22 cellular contexts compared by ENCODE assay signal in the genomic region with DNA sequence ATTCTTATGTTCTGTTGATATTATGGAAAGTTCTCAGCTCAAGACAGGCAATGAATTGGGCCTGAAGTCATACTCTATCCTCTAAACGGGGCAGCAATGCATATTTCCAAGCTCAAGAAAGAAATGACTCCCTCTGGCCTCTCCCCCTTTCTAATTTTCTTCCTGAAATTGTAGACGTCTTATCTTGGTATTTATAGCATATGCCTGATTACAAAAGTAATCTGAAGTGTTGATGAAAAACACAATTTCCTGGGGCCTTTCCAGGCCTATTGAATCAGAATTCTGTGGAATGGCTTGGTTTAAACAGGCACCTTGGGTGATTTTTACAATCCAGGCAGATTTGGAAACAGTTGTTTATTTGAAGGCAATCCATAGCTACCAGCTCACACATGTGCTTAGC.
"Had no signal": no experiment of that assay in that cellular context is flagged by ENCODE, and none has a peak within 500 bp of the region (broad histone marks: within the 10 kb centered on the region; RNA-seq: fewer than 3 reads in every experiment).

No MANE protein-coding gene starts in this region.

- H3K4me1 ChIP-seq: lower lobe of right lung had no signal

- H3K27me3 ChIP-seq: cardiac muscle cell, dorsolateral prefrontal cortex, gastrocnemius medialis, suprapubic skin, vagina had no signal

- ATAC-seq: activated naive CD8-positive, alpha-beta T cell treated with anti-CD3 and anti-CD28 coated beads, Interleukin-2, amount 50 U/mL, for 24 hours; gastrocnemius medialis; lower lobe of right lung; stimulated activated naive CD8-positive, alpha-beta T cell treated with anti-CD3 and anti-CD28 coated beads, Interleukin-15, Interleukin-2, amounts not matched to agents 100 U/mL and 50 U/mL, for 24 hours had no signal

- H3K36me3 ChIP-seq: cardiac muscle cell, gastrocnemius medialis, lower lobe of right lung, suprapubic skin, vagina had no signal

- FAIRE-seq: colon had no signal

- H3K4me3 ChIP-seq: cardiac muscle cell, dorsolateral prefrontal cortex, gastrocnemius medialis, lower lobe of right lung, suprapubic skin, vagina had no signal

- H3K27ac ChIP-seq: dorsolateral prefrontal cortex, lower lobe of right lung, suprapubic skin, vagina had no signal

- DNase-seq: activated CD4-positive, alpha-beta memory T cell treated with anti-CD3 and anti-CD28 coated beads, Interleukin-2, amount 10 ng/mL, durations not matched to agents 7 days and 5 days; activated CD4-positive, alpha-beta T cell treated with anti-CD3 and anti-CD28 coated beads for 48 hours; activated CD4-positive, CD25-positive, alpha-beta regulatory T cell; activated naive CD4-positive, alpha-beta T cell treated with anti-CD3 and anti-CD28 coated beads, Interleukin-2, amount 10 ng/mL, durations not matched to agents 7 days and 5 days; activated naive CD8-positive, alpha-beta T cell treated with anti-CD3 and anti-CD28 coated beads, Interleukin-2, amount 50 U/mL, for 24 hours; activated T-cell treated with anti-CD3 and anti-CD28 coated beads, Interleukin-2, amount 50 U/mL, for 1 hour; dorsolateral prefrontal cortex; gastrocnemius medialis; head of caudate nucleus; lower lobe of right lung; midbrain; posterior cingulate gyrus; retina; stimulated activated CD4-positive, alpha-beta T cell treated with anti-CD3 and anti-CD28 coated beads, Interleukin-12 subunit alpha, Interleukin-12 subunit beta, amount 100 ng/mL, for 4 hours; stimulated activated CD4-positive, alpha-beta T cell treated with anti-CD3 and anti-CD28 coated beads, Interleukin-1b, Interleukin-23, amount 100 ng/mL, for 48 hours; stimulated activated naive CD8-positive, alpha-beta T cell treated with anti-CD3 and anti-CD28 coated beads, Interleukin-15, Interleukin-2, amounts not matched to agents 100 U/mL and 50 U/mL, for 24 hours; T1000; trophoblast cell had no signal

- H3K9me3 ChIP-seq: gastrocnemius medialis, lower lobe of right lung, suprapubic skin, vagina had no signal
